In the genomic region with DNA sequence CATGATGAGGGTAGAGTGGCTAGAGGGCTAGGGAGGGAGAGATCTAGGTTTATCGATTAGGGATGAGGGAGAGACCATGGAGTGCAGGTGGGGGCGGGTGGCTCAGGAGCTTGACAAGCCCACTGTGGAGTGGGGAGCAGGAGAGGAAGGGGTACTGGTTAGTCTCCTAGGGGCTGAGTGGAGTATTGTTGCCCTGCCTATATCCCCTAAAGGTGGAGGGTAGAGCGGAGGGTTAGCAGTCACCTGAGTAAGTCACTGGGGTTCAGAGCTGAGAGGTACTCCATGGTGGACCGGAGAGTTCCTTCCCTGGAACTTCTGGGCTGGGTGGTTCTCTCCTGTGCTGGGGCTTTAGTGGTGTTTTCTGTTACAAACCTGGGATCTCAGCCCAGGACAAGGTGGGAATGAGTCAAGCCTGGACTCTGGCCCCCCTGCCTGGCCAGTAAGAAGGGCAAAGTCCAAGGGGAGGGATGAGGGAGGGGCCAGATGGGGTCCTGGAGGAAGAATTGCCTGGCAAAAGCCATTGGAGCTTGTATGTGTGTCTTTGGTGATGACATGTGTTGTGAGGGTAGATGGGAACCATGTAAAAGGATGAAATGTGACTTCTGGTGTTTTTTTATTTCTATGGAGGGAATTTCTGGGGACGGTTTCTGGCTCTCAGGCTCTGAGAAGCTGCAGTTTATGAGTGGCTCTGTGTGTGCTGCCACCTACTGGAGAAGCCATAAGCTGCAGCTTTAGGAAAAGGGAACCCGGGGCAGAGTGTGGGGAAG, we compare ENCODE assay signal across 8 cellular contexts. TPM values are rescaled to one million over a fixed set of nuclear protein-coding genes. Genes with fewer than 3 reads are reported as not detected.
DNase-seq lines count a peak whose midpoint lies in the region; ATAC-seq and TF ChIP-seq lines count a peak whose summit lies in the region.

A gene with protein sequence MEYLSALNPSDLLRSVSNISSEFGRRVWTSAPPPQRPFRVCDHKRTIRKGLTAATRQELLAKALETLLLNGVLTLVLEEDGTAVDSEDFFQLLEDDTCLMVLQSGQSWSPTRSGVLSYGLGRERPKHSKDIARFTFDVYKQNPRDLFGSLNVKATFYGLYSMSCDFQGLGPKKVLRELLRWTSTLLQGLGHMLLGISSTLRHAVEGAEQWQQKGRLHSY (minus strand): TSS at position 403 of the 767 bp plus-strand sequence. CDS start 119 bp downstream, at position 284.

- no peaks in the 10 kb centered on the region for H3K9me3 ChIP-seq in right cardiac atrium (ENCODE audit: control insufficient read depth, low read length)
- H3K9me3 ChIP-seq in sigmoid colon = no peaks in the 10 kb centered on the region

- intact Hi-C loops in T-helper 2 cell treated with Interferon-gamma antibody and Interleukin-4, amounts not matched to agents 100 ng/mL and 5 ng/mL, for 36 hours (cut with micrococcal nuclease) = loop anchor here (1.0 kb wide), 1 partner anchor 65 kb away; a partner anchor contains a TSS
- intact Hi-C loops in right cardiac atrium (cut with DNase I) = no loop called here
- intact Hi-C loops in sigmoid colon (cut with DNase I) = no loop called here

- H3K27ac ChIP-seq in right cardiac atrium (ENCODE audit: low read length) (no peak within 1 kb of the TSS), sigmoid colon (no peak within 1 kb of the TSS)

- peak; percentile 38 for DNase-seq in NCI-H510A treated with DMSO at 0.1 percent for 48 hours (lab: John Stamatoyannopoulos, UW)
- no peak for DNase-seq in NCI-H510A (lab: John Stamatoyannopoulos, UW)
- DNase-seq in M059J (ENCODE audit: low read depth) = peak; percentile 51
- peak; percentile 18 for DNase-seq in astrocyte of the cerebellum (ENCODE audit: low read depth)
- peak in 2 of 3 donors; percentile 64 to 77 for DNase-seq in right cardiac atrium
- DNase-seq in sigmoid colon = peak; percentile 77

- peaks cover 33 to 48% (median 35%) of the 10 kb centered on the region in 4 donors for H3K36me3 ChIP-seq in sigmoid colon

- TF ChIP-seq POLR2A in sigmoid colon (IDR thresholded peaks at IDR 0.05) = no peak

- H3K27me3 ChIP-seq in right cardiac atrium (ENCODE audit: control insufficient read depth, insufficient read depth) = no peaks in the 10 kb centered on the region
- no peaks in the 10 kb centered on the region for H3K27me3 ChIP-seq in sigmoid colon

- TF ChIP-seq EP300 in sigmoid colon (IDR thresholded peaks at IDR 0.05) = no peak

- no peak within 1 kb of the TSS for H3K4me3 ChIP-seq in astrocyte of the cerebellum (ENCODE audit: low read depth, low read length)
- no peak within 1 kb of the TSS for H3K4me3 ChIP-seq in right cardiac atrium (ENCODE audit: low read length)
- H3K4me3 ChIP-seq in sigmoid colon = no peak within 1 kb of the TSS

- H3K4me1 ChIP-seq in right cardiac atrium (ENCODE audit: control insufficient read depth, insufficient read depth, low read length) (peaks cover 6% of the 10 kb centered on the region), sigmoid colon (peaks cover 0 to 31% (median 29%) of the 10 kb centered on the region in 4 donors)

- peak; percentile 99 for TF ChIP-seq CTCF in astrocyte of the cerebellum (IDR thresholded peaks at IDR 0.05; ENCODE audit: low read depth, low read length, missing control alignments)
- peak; percentile 58 to 93 (median 78) for TF ChIP-seq CTCF in sigmoid colon (IDR thresholded peaks at IDR 0.05)

- in situ Hi-C loops in astrocyte of the cerebellum (cut with HindIII; ENCODE audit: low sequenced_read_pairs) = no loop called here

- ATAC-seq in right cardiac atrium (no peak), GM19023 (IDR thresholded peaks at IDR 0.05; ENCODE audit: unreplicated experiment) (no peak)

- 60% methylated on average over 6 of the region's 6 CpGs for WGBS in right cardiac atrium
- WGBS in sigmoid colon, 2 donors = 34 to 53% methylated on average over 6 of the region's 6 CpGs

RNA-seq across cellular contexts. Expression of the gene that starts here (rescaled TPM):
- not detected in 2 replicates for total RNA-seq in M059J (2014; rRNA removed; shearing (Covaris generic))
- 28.6 and 29.5 TPM in 2 replicates for total RNA-seq in T-helper 2 cell treated with Interferon-gamma antibody and Interleukin-4, amounts not matched to agents 100 ng/mL and 5 ng/mL, for 36 hours
- total RNA-seq in right cardiac atrium (1 to 10 TPM; 5.8 to 8.5 (median 6.9) TPM), sigmoid colon (1 to 10 TPM; 4.7 to 9.5 (median 8.0) TPM)
- polyA plus RNA-seq in right cardiac atrium (3.6 TPM), sigmoid colon (1 to 10 TPM; 7.2 to 8.6 (median 7.2) TPM)

Comparison
In these comparisons a context has a peak if more than half of its experiments do, and no peak if none do; other contexts are left out.
1. Peak in DNase-seq in M059J; RNA of the gene not detected or under 1 TPM.